In genomic region chr4:88953400-88953799, GRCh38 we compare ENCODE assay signal across 13 cellular contexts.
A peak's percentile ranks its signal among the peaks of the same experiment; 100 is the strongest.
DNase-seq lines count a peak whose midpoint lies in the region; ATAC-seq and TF ChIP-seq lines count a peak whose summit lies in the region.
"Had no signal": no experiment of that assay in that cellular context is flagged by ENCODE, and none has a peak within 500 bp of the region (broad histone marks: within the 10 kb centered on the region; RNA-seq: fewer than 3 reads in every experiment).

No MANE protein-coding gene starts in this region.

- ATAC-seq in HG02885 (IDR thresholded peaks at IDR 0.05; ENCODE audit: poor library complexity, unreplicated experiment), result peak; percentile 55
- ATAC-seq: right cardiac atrium had no signal

- no peak overlapping the region for H3K27ac ChIP-seq in OCI-LY3 (ENCODE audit: low read length)

- 0 out of 2 replicates have a peak overlapping the region, but pooled peaks have one; percentile 2 for H3K4me2 ChIP-seq in OCI-LY3 (ENCODE audit: low read length)

- H3K79me2 ChIP-seq in OCI-LY3 (ENCODE audit: low read length), result no peaks in the 10 kb centered on the region

- H3K4me1 ChIP-seq in OCI-LY3 (ENCODE audit: low read length), result peaks cover 29% of the 10 kb centered on the region

- H3K27me3 ChIP-seq in OCI-LY3 (ENCODE audit: low read depth, low read length), result no peaks in the 10 kb centered on the region

- H3K9me3 ChIP-seq in OCI-LY3 (ENCODE audit: insufficient read depth, low read length), result no peaks in the 10 kb centered on the region

- TF ChIP-seq CTCF in OCI-LY3 (IDR thresholded peaks at IDR 0.05; ENCODE audit: low read depth, low read length), result no peak
- no peak for TF ChIP-seq CTCF in nephron progenitor cell (IDR thresholded peaks at IDR 0.05)

- H3K9ac ChIP-seq in OCI-LY3 (ENCODE audit: low read length), result no peak overlapping the region

- peaks cover 22% of the 10 kb centered on the region for H3K4me1 Mint-ChIP-seq in T-helper 1 cell treated with Interleukin-12 subunit alpha and Interleukin-12 subunit beta and Interleukin-4 antibody, amounts not matched to agents 30 μg/mL and 1 μg/mL, for 36 hours (ENCODE audit: low read depth)
- H3K4me1 Mint-ChIP-seq in nephron progenitor cell, result peaks cover 9% of the 10 kb centered on the region

- peaks cover 11% of the 10 kb centered on the region for H3K36me3 ChIP-seq in OCI-LY3 (replicated peaks; ENCODE audit: low read depth, low read length)

- H2AFZ ChIP-seq in OCI-LY3 (ENCODE audit: low read depth, low read length), result no peak overlapping the region

- peaks cover 3% of the 10 kb centered on the region for H3K36me3 Mint-ChIP-seq in T-helper 1 cell treated with Interleukin-12 subunit alpha and Interleukin-12 subunit beta and Interleukin-4 antibody, amounts not matched to agents 30 μg/mL and 1 μg/mL, for 36 hours (ENCODE audit: low read depth)
- H3K36me3 Mint-ChIP-seq in nephron progenitor cell (ENCODE audit: low read depth), result peaks cover 59% of the 10 kb centered on the region
- H3K36me3 Mint-ChIP-seq: activated naive CD4-positive, alpha-beta T cell treated with anti-CD3 and anti-CD28 coated beads, Interleukin-2, amount 50 U/mL, for 24 hours had no signal

- no peaks in the 10 kb centered on the region for H3K27me3 Mint-ChIP-seq in T-helper 1 cell treated with Interleukin-12 subunit alpha and Interleukin-12 subunit beta and Interleukin-4 antibody, amounts not matched to agents 30 μg/mL and 1 μg/mL, for 36 hours (ENCODE audit: low read depth)
- no peaks in the 10 kb centered on the region for H3K27me3 Mint-ChIP-seq in nephron progenitor cell (ENCODE audit: low read depth, poor library complexity)
- H3K27me3 Mint-ChIP-seq: activated naive CD4-positive, alpha-beta T cell treated with anti-CD3 and anti-CD28 coated beads, Interleukin-2, amount 50 U/mL, for 24 hours had no signal

- DNase-seq in T-helper 1 cell, result no peak
- no peak for DNase-seq in nephron progenitor cell
- DNase-seq in foreskin melanocyte, result no peak
- DNase-seq in stimulated activated CD4-positive, alpha-beta T cell treated with anti-CD3 and anti-CD28 coated beads, Interleukin-2, amount 100 ng/mL, for 24 hours, result no peak
- DNase-seq in iPS-NIHi11 (ENCODE audit: low spot score), result no peak
- DNase-seq: activated CD4-positive, alpha-beta T cell treated with anti-CD3 and anti-CD28 coated beads, Interleukin-2, amount 50 U/mL, for 4 hours; cortex of kidney; NCI-H446 treated with DMSO at 0.1 percent for 48 hours; right cardiac atrium had no signal

- H3K9me3 Mint-ChIP-seq in T-helper 1 cell treated with Interleukin-12 subunit alpha and Interleukin-12 subunit beta and Interleukin-4 antibody, amounts not matched to agents 30 μg/mL and 1 μg/mL, for 36 hours, result peaks cover 4% of the 10 kb centered on the region
- H3K9me3 Mint-ChIP-seq in nephron progenitor cell, result peaks cover 9% of the 10 kb centered on the region
- H3K9me3 Mint-ChIP-seq: activated naive CD4-positive, alpha-beta T cell treated with anti-CD3 and anti-CD28 coated beads, Interleukin-2, amount 50 U/mL, for 24 hours had no signal

- H3K27ac Mint-ChIP-seq in T-helper 1 cell treated with Interleukin-12 subunit alpha and Interleukin-12 subunit beta and Interleukin-4 antibody, amounts not matched to agents 30 μg/mL and 1 μg/mL, for 36 hours, result peak overlapping the region; percentile 58
- H3K27ac Mint-ChIP-seq in nephron progenitor cell, result peak overlapping the region; percentile 60
- H3K27ac Mint-ChIP-seq: activated naive CD4-positive, alpha-beta T cell treated with anti-CD3 and anti-CD28 coated beads, Interleukin-2, amount 50 U/mL, for 24 hours had no signal

- H3K4me3 Mint-ChIP-seq in T-helper 1 cell treated with Interleukin-12 subunit alpha and Interleukin-12 subunit beta and Interleukin-4 antibody, amounts not matched to agents 30 μg/mL and 1 μg/mL, for 36 hours, result no peak overlapping the region
- no peak overlapping the region for H3K4me3 Mint-ChIP-seq in nephron progenitor cell
- H3K4me3 Mint-ChIP-seq: activated naive CD4-positive, alpha-beta T cell treated with anti-CD3 and anti-CD28 coated beads, Interleukin-2, amount 50 U/mL, for 24 hours had no signal

- H4K20me1 ChIP-seq in OCI-LY3 (ENCODE audit: insufficient read depth, low read length), result no peaks in the 10 kb centered on the region

- H3K4me3 ChIP-seq in OCI-LY3 (ENCODE audit: low read length), result no peak overlapping the region
